Comparison of ENCODE assay signal across 10 cellular contexts in genomic region chr9:107784235-107784958, GRCh38.
A peak's percentile ranks its signal among the peaks of the same experiment; 100 is the strongest.
DNase-seq lines count a peak whose midpoint lies in the region; ATAC-seq and TF ChIP-seq lines count a peak whose summit lies in the region.
"Had no signal": no experiment of that assay in that cellular context is flagged by ENCODE, and none has a peak within 500 bp of the region (broad histone marks: within the 10 kb centered on the region; RNA-seq: fewer than 3 reads in every experiment).

No MANE protein-coding gene starts in this region.

- H3K36me3 ChIP-seq in mesenchymal stem cell (ENCODE audit: control insufficient read depth in 1 of 2, insufficient read depth in 2 of 2, low read depth in 1 of 2, low read length in 2 of 2), result no peaks in the 10 kb centered on the region

- H4K8ac ChIP-seq in mesenchymal stem cell (ENCODE audit: low read length), result peak overlapping the region; percentile 87

- peak overlapping the region in 1 of 2 experiments; percentile 57 for H3K4ac ChIP-seq in mesenchymal stem cell (ENCODE audit: low read depth in 1 of 2, low read length in 2 of 2)

- peak; percentile 57 for DNase-seq in AG09319 (ENCODE audit: extremely low read depth, low read depth)
- peak; percentile 66 for DNase-seq in NB4 (ENCODE audit: low read depth)
- DNase-seq in epidermal melanocyte (ENCODE audit: insufficient read length, low spot score), result peak; percentile 65
- peak; percentile 90 for DNase-seq in mesenchymal stem cell
- no peak for DNase-seq in progenitor cell of endocrine pancreas (ENCODE audit: low spot score, unreplicated experiment)
- DNase-seq in CD4-positive, alpha-beta T cell, result no peak
- no peak for DNase-seq in activated CD8-positive, alpha-beta memory T cell treated with anti-CD3 and anti-CD28 coated beads, Interleukin-2, amount 50 U/mL, for 48 hours
- DNase-seq: activated naive CD4-positive, alpha-beta T cell treated with Interleukin-2 at 50 U/mL for 16 hours; T-helper 17 cell had no signal

- TF ChIP-seq CTCF in AG09319 (IDR thresholded peaks at IDR 0.05; ENCODE audit: low read depth, low read length) (no peak), NB4 (IDR thresholded peaks at IDR 0.05; ENCODE audit: low read depth, low read length) (no peak), progenitor cell of endocrine pancreas (IDR thresholded peaks at IDR 0.05; ENCODE audit: unreplicated experiment) (no peak)
- no peak for TF ChIP-seq CTCF in CD4-positive, alpha-beta T cell (IDR thresholded peaks at IDR 0.05)

- ATAC-seq in CD4-positive, alpha-beta T cell (ENCODE audit: poor library complexity), result no peak
- ATAC-seq in GM18498 (IDR thresholded peaks at IDR 0.05; ENCODE audit: unreplicated experiment), result no peak
- ATAC-seq: T-helper 17 cell had no signal

- peak overlapping the region; percentile 74 to 82 for H3K18ac ChIP-seq in mesenchymal stem cell (ENCODE audit: low read depth in 1 of 2, low read length in 2 of 2)

- no peak overlapping the region for H3K27ac Mint-ChIP-seq in progenitor cell of endocrine pancreas
- no peak overlapping the region for H3K27ac Mint-ChIP-seq in CD4-positive, alpha-beta T cell
- H3K27ac Mint-ChIP-seq: T-helper 17 cell had no signal

- no peaks in the 10 kb centered on the region for H3K9me3 Mint-ChIP-seq in progenitor cell of endocrine pancreas (ENCODE audit: low read depth)
- H3K9me3 Mint-ChIP-seq in CD4-positive, alpha-beta T cell, result no peaks in the 10 kb centered on the region

- peak overlapping the region; percentile 6 for H2AFZ ChIP-seq in mesenchymal stem cell (ENCODE audit: low read depth, low read length)

- no peaks in the 10 kb centered on the region for H3K9me3 ChIP-seq in mesenchymal stem cell (ENCODE audit: control insufficient read depth, low read length)
- no peaks in the 10 kb centered on the region for H3K9me3 ChIP-seq in CD4-positive, alpha-beta T cell (ENCODE audit: control insufficient read depth, low read length)

- H3K4me3 Mint-ChIP-seq in progenitor cell of endocrine pancreas (ENCODE audit: low read depth), result no peak overlapping the region
- no peak overlapping the region for H3K4me3 Mint-ChIP-seq in CD4-positive, alpha-beta T cell
- H3K4me3 Mint-ChIP-seq: T-helper 17 cell had no signal

- H2BK120ac ChIP-seq in mesenchymal stem cell (ENCODE audit: low read depth, low read length), result peak overlapping the region; percentile 92

- no peaks in the 10 kb centered on the region for H3K27me3 ChIP-seq in mesenchymal stem cell (ENCODE audit: control insufficient read depth in 1 of 2, insufficient read depth in 1 of 2, low read length in 2 of 2)
- no peaks in the 10 kb centered on the region for H3K27me3 ChIP-seq in CD4-positive, alpha-beta T cell (ENCODE audit: control insufficient read depth, insufficient read depth, low read length)

- peak overlapping the region in 1 of 2 experiments; percentile 14 for H3K23ac ChIP-seq in mesenchymal stem cell (ENCODE audit: low read length in 2 of 2)

- no peaks in the 10 kb centered on the region for H3K36me3 Mint-ChIP-seq in progenitor cell of endocrine pancreas (ENCODE audit: insufficient read depth)
- no peaks in the 10 kb centered on the region for H3K36me3 Mint-ChIP-seq in CD4-positive, alpha-beta T cell (ENCODE audit: low read depth)

- WGBS in mesenchymal stem cell, result 31% methylated on average over 11 of the region's 12 CpGs

- H3K27me3 Mint-ChIP-seq in progenitor cell of endocrine pancreas, result peaks cover 93% of the 10 kb centered on the region
- no peaks in the 10 kb centered on the region for H3K27me3 Mint-ChIP-seq in CD4-positive, alpha-beta T cell
- H3K27me3 Mint-ChIP-seq: T-helper 17 cell had no signal

- H3K14ac ChIP-seq in mesenchymal stem cell (ENCODE audit: low read length in 2 of 2), result no peak overlapping the region

- H3K4me3 ChIP-seq in NB4 (ENCODE audit: low read depth, low read length), result no peak overlapping the region
- no peak overlapping the region for H3K4me3 ChIP-seq in mesenchymal stem cell (ENCODE audit: insufficient read depth in 1 of 2, low read depth in 1 of 2, low read length in 2 of 2)

- CTCF ChIA-PET in CD4-positive, alpha-beta T cell (lab: Charles Lee), result no interaction called here

- intact Hi-C loops in CD4-positive, alpha-beta T cell (cut with DNase I, micrococcal nuclease), result no loop called here

- H2BK12ac ChIP-seq in mesenchymal stem cell (ENCODE audit: low read length in 2 of 2), result peak overlapping the region; percentile 58 to 94

- no peak overlapping the region for H2AK5ac ChIP-seq in mesenchymal stem cell (ENCODE audit: low read length, severe bottlenecking)

- POLR2A ChIA-PET in CD4-positive, alpha-beta T cell (lab: Charles Lee), result no interaction called here

- no peak overlapping the region for H2BK5ac ChIP-seq in mesenchymal stem cell (ENCODE audit: low read depth, low read length, poor library complexity, severe bottlenecking)

- no peak for TF ChIP-seq POLR2A in NB4 (IDR thresholded peaks at IDR 0.05; ENCODE audit: extremely low read depth, insufficient read length)

- no peak overlapping the region for H3K4me2 ChIP-seq in mesenchymal stem cell (ENCODE audit: low read length, poor library complexity, severe bottlenecking)

- H3K27ac ChIP-seq in mesenchymal stem cell (ENCODE audit: low read length, poor library complexity, severe bottlenecking), result no peak overlapping the region
- H3K27ac ChIP-seq in CD4-positive, alpha-beta T cell (ENCODE audit: low read depth, low read length), result no peak overlapping the region

- peak overlapping the region; percentile 59 for H3K9ac ChIP-seq in mesenchymal stem cell (ENCODE audit: low read length)

- peak overlapping the region; percentile 83 for H4K91ac ChIP-seq in mesenchymal stem cell (ENCODE audit: low read length)

- no peaks in the 10 kb centered on the region for H3K4me1 Mint-ChIP-seq in progenitor cell of endocrine pancreas (ENCODE audit: low read depth)
- no peaks in the 10 kb centered on the region for H3K4me1 Mint-ChIP-seq in CD4-positive, alpha-beta T cell (ENCODE audit: low read depth)
- H3K4me1 Mint-ChIP-seq: T-helper 17 cell had no signal

- peaks cover 7% of the 10 kb centered on the region for H3K4me1 ChIP-seq in mesenchymal stem cell (ENCODE audit: control insufficient read depth, insufficient read depth, low read depth, low read length)

- no peak overlapping the region for H2BK15ac ChIP-seq in mesenchymal stem cell (ENCODE audit: low read depth, poor library complexity, severe bottlenecking)

- no peaks in the 10 kb centered on the region for H3K79me1 ChIP-seq in mesenchymal stem cell (replicated peaks; ENCODE audit: low read length, poor library complexity, severe bottlenecking)

Comparison
In these comparisons a context has a peak if more than half of its experiments do, and no peak if none do; other contexts are left out.
1. DNase-seq: peak in AG09319 (single experiment), NB4 (single experiment), epidermal melanocyte (single experiment) and mesenchymal stem cell (single experiment); none in progenitor cell of endocrine pancreas (single experiment), CD4-positive, alpha-beta T cell (0 of 10) and activated CD8-positive, alpha-beta memory T cell treated with anti-CD3 and anti-CD28 coated beads, Interleukin-2, amount 50 U/mL, for 48 hours (single experiment).